Comparison of ENCODE assay signal across 14 cellular contexts in genomic region chr18:48728204-48728833, GRCh38.
DNase-seq lines count a peak whose midpoint lies in the region; ATAC-seq, FAIRE-seq and TF ChIP-seq lines count a peak whose summit lies in the region.
"Had no signal": no experiment of that assay in that cellular context is flagged by ENCODE, and none has a peak within 500 bp of the region (broad histone marks: within the 10 kb centered on the region; RNA-seq: fewer than 3 reads in every experiment).

No MANE protein-coding gene starts in this region.

- peak in 1 of 2 donors; percentile 63 for ATAC-seq in natural killer cell treated with Interleukin-12 subunit alpha and Interleukin-12 subunit beta and Interleukin-15 and Interleukin-18, amount 100 ng/mL, for 72 hours
- ATAC-seq in natural killer cell (no peak), aorta (ENCODE audit: low FRiP score) (peak; percentile 43)
- no peak for ATAC-seq in effector memory CD8-positive, alpha-beta T cell (replicated peaks)

- H3K9me3 ChIP-seq in astrocyte (ENCODE audit: insufficient read depth, low read depth, low read length) (peaks cover 5% of the 10 kb centered on the region), aorta (ENCODE audit: control insufficient read depth, low read length) (no peaks in the 10 kb centered on the region)
- H3K9me3 ChIP-seq: upper lobe of left lung had no signal

- peaks cover 7% of the 10 kb centered on the region for H4K20me1 ChIP-seq in astrocyte (ENCODE audit: insufficient read depth, low read length)

- peak overlapping the region in 1 of 2 donors; percentile 6 for H3K27ac Mint-ChIP-seq in natural killer cell treated with Interleukin-12 subunit alpha and Interleukin-12 subunit beta and Interleukin-15 and Interleukin-18, amount 100 ng/mL, for 72 hours
- no peak overlapping the region for H3K27ac Mint-ChIP-seq in natural killer cell
- peak overlapping the region; percentile 93 for H3K27ac Mint-ChIP-seq in astrocyte (ENCODE audit: unreplicated experiment)
- H3K27ac Mint-ChIP-seq in effector memory CD8-positive, alpha-beta T cell, result peak overlapping the region in 1 of 2 donors; percentile 9
- H3K27ac Mint-ChIP-seq: B cell had no signal

- no peak for TF ChIP-seq CTCF in natural killer cell (IDR thresholded peaks at IDR 0.05)
- TF ChIP-seq CTCF in astrocyte (IDR thresholded peaks at IDR 0.05; ENCODE audit: insufficient read depth, low read depth, low read length), result no peak
- no peak for TF ChIP-seq CTCF in GM20000 (IDR thresholded peaks at IDR 0.05; ENCODE audit: extremely low read depth, missing control alignments)

- peak overlapping the region; percentile 28 for H3K9ac ChIP-seq in astrocyte (ENCODE audit: low read length)

- H3K79me2 ChIP-seq in astrocyte (ENCODE audit: insufficient read depth, low read length), result peaks cover 6% of the 10 kb centered on the region

- intact Hi-C loops in natural killer cell (cut with micrococcal nuclease), result no loop called here
- intact Hi-C loops in aorta (cut with DNase I), result no loop called here

- peaks cover 15 to 16% of the 10 kb centered on the region in 2 donors for H3K4me1 Mint-ChIP-seq in natural killer cell treated with Interleukin-12 subunit alpha and Interleukin-12 subunit beta and Interleukin-15 and Interleukin-18, amount 100 ng/mL, for 72 hours (ENCODE audit: low read depth in 2 of 2)
- H3K4me1 Mint-ChIP-seq in natural killer cell (peaks cover 0 to 17% of the 10 kb centered on the region in 2 donors), astrocyte (ENCODE audit: low read depth, unreplicated experiment) (peaks cover 55% of the 10 kb centered on the region)
- H3K4me1 Mint-ChIP-seq in effector memory CD8-positive, alpha-beta T cell (ENCODE audit: low read depth in 2 of 2), result peaks cover 0 to 2% of the 10 kb centered on the region in 2 donors

- no peak overlapping the region for H3K4me3 ChIP-seq in astrocyte (ENCODE audit: insufficient read depth, low read depth, low read length)
- no peak overlapping the region for H3K4me3 ChIP-seq in aorta (ENCODE audit: low read length in 2 of 2)
- H3K4me3 ChIP-seq: upper lobe of left lung had no signal

- no peaks in the 10 kb centered on the region for H3K36me3 ChIP-seq in astrocyte (ENCODE audit: insufficient read depth, low read length)
- H3K36me3 ChIP-seq in aorta (ENCODE audit: control insufficient read depth in 1 of 2, insufficient read depth in 2 of 2, low read length in 1 of 2), result no peaks in the 10 kb centered on the region
- H3K36me3 ChIP-seq: upper lobe of left lung had no signal

- peaks cover 19% of the 10 kb centered on the region for H3K4me1 ChIP-seq in astrocyte (ENCODE audit: insufficient read depth, low read length)
- no peaks in the 10 kb centered on the region for H3K4me1 ChIP-seq in aorta (ENCODE audit: control insufficient read depth in 1 of 2, insufficient read depth in 2 of 2, low read length in 2 of 2)

- peak; percentile 99 for FAIRE-seq in astrocyte (lab: Jason Lieb, UNC)
- FAIRE-seq: GM18507 had no signal

- no peaks in the 10 kb centered on the region for H3K27me3 ChIP-seq in astrocyte (ENCODE audit: insufficient read depth, low read length)
- H3K27me3 ChIP-seq in aorta (ENCODE audit: control insufficient read depth in 1 of 2, insufficient read depth in 2 of 2, low read length in 1 of 2), result no peaks in the 10 kb centered on the region
- H3K27me3 ChIP-seq: upper lobe of left lung had no signal

- H3K27me3 Mint-ChIP-seq in natural killer cell treated with Interleukin-12 subunit alpha and Interleukin-12 subunit beta and Interleukin-15 and Interleukin-18, amount 100 ng/mL, for 72 hours, result no peaks in the 10 kb centered on the region
- H3K27me3 Mint-ChIP-seq in natural killer cell (ENCODE audit: low read depth in 2 of 2) (peaks cover 0 to 3% of the 10 kb centered on the region in 2 donors), astrocyte (ENCODE audit: low read depth, unreplicated experiment) (no peaks in the 10 kb centered on the region)
- no peaks in the 10 kb centered on the region for H3K27me3 Mint-ChIP-seq in effector memory CD8-positive, alpha-beta T cell
- H3K27me3 Mint-ChIP-seq: B cell had no signal

- peak overlapping the region; percentile 8 for H3K4me3 Mint-ChIP-seq in natural killer cell treated with Interleukin-12 subunit alpha and Interleukin-12 subunit beta and Interleukin-15 and Interleukin-18, amount 100 ng/mL, for 72 hours
- H3K4me3 Mint-ChIP-seq in natural killer cell (no peak overlapping the region), astrocyte (ENCODE audit: unreplicated experiment) (no peak overlapping the region)
- no peak overlapping the region for H3K4me3 Mint-ChIP-seq in effector memory CD8-positive, alpha-beta T cell
- H3K4me3 Mint-ChIP-seq: B cell had no signal

- no peak overlapping the region for H2AFZ ChIP-seq in astrocyte (ENCODE audit: low read depth, low read length)

- DNase-seq in natural killer cell treated with Interleukin-12 subunit alpha and Interleukin-12 subunit beta and Interleukin-15 and Interleukin-18, amount 100 ng/mL, for 72 hours (ENCODE audit: low spot score), result no peak
- no peak for DNase-seq in natural killer cell
- peak; percentile 100 for DNase-seq in astrocyte (ENCODE audit: low read depth)
- peak; percentile 99 for DNase-seq in iris pigment epithelial cell (ENCODE audit: low read depth)
- DNase-seq in aorta, result peak; percentile 87 to 90
- DNase-seq in LoVo (ENCODE audit: low spot score), result no peak
- DNase-seq in GM20000 (ENCODE audit: low spot score), result no peak
- no peak for DNase-seq in effector memory CD8-positive, alpha-beta T cell
- DNase-seq: cortex of kidney; NCI-H1105; stimulated activated CD4-positive, alpha-beta T cell treated with anti-CD3 and anti-CD28 coated beads, Interleukin-4, amount 100 ng/mL, for 1 hour had no signal

- peak overlapping the region; percentile 50 for H3K4me2 ChIP-seq in astrocyte (ENCODE audit: low read length)

- H3K27ac ChIP-seq in astrocyte (ENCODE audit: low read depth, low read length), result peak overlapping the region; percentile 72
- H3K27ac ChIP-seq in aorta (ENCODE audit: low read depth in 1 of 2, low read length in 2 of 2), result no peak overlapping the region
- H3K27ac ChIP-seq: upper lobe of left lung had no signal

- no peaks in the 10 kb centered on the region for H3K36me3 Mint-ChIP-seq in natural killer cell treated with Interleukin-12 subunit alpha and Interleukin-12 subunit beta and Interleukin-15 and Interleukin-18, amount 100 ng/mL, for 72 hours
- H3K36me3 Mint-ChIP-seq in natural killer cell (no peaks in the 10 kb centered on the region), astrocyte (ENCODE audit: low read depth, unreplicated experiment) (peaks cover 44% of the 10 kb centered on the region)
- peaks cover 2% of the 10 kb centered on the region for H3K36me3 Mint-ChIP-seq in effector memory CD8-positive, alpha-beta T cell (ENCODE audit: insufficient read depth)

- WGBS in aorta, 2 donors, result 36 to 50% methylated on average over 6 of the region's 6 CpGs

- H3K9me3 Mint-ChIP-seq in natural killer cell treated with Interleukin-12 subunit alpha and Interleukin-12 subunit beta and Interleukin-15 and Interleukin-18, amount 100 ng/mL, for 72 hours, result no peaks in the 10 kb centered on the region
- no peaks in the 10 kb centered on the region for H3K9me3 Mint-ChIP-seq in natural killer cell
- peaks cover 10% of the 10 kb centered on the region for H3K9me3 Mint-ChIP-seq in astrocyte (ENCODE audit: unreplicated experiment)
- no peaks in the 10 kb centered on the region for H3K9me3 Mint-ChIP-seq in effector memory CD8-positive, alpha-beta T cell

Comparison
In these comparisons a context has a peak if more than half of its experiments do, and no peak if none do; other contexts are left out.
1. DNase-seq: peak in astrocyte (single experiment), iris pigment epithelial cell (single experiment) and aorta (2 of 2); none in natural killer cell treated with Interleukin-12 subunit alpha and Interleukin-12 subunit beta and Interleukin-15 and Interleukin-18, amount 100 ng/mL, for 72 hours (single experiment), natural killer cell (single experiment), LoVo (single experiment), GM20000 (single experiment) and effector memory CD8-positive, alpha-beta T cell (0 of 3).